In the genomic region with DNA sequence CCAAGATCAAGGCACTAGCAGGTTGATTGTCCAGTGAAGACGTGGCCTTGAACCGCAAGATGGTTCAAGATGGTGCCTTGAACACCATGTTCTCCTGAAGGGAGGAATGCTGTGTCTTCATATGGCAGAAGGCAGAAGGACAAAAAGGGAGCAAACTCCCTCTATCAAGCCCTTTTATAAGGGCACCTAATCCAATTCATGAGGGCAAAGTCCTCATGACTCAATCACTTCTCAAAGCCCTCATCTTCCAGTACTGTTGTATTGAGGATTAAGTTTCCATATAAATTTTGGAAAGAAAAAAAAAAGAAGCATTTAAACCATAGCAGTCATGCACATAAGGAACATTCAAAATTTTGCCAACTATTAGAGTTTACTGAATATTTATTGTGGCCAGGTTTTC, we compare ENCODE assay signal across 10 cellular contexts.
"Had no signal": no experiment of that assay in that cellular context is flagged by ENCODE, and none has a peak within 500 bp of the region (broad histone marks: within the 10 kb centered on the region; RNA-seq: fewer than 3 reads in every experiment).

No MANE protein-coding gene starts in this region.

- H3K9me3 Mint-ChIP-seq: HFFc6 had no signal

- DNase-seq: GM23248, GOT3, H7, HFFc6, IMR-90, KG1 had no signal

- ATAC-seq: HCT116, K562 had no signal

- H3K4me1 ChIP-seq: HAP-1 had no signal

- FAIRE-seq: K562 had no signal

- H2AFZ ChIP-seq: GM23248 had no signal

- H3K9ac ChIP-seq: GM23248 had no signal

- H3K36me3 ChIP-seq: HAP-1 had no signal

- H3K4me3 Mint-ChIP-seq: HFFc6 had no signal

- H3K4me3 ChIP-seq: GM23248, HAP-1, K562 had no signal

- H3K27ac ChIP-seq: GM23248, HL-60 had no signal

- H3K27ac Mint-ChIP-seq: HFFc6 had no signal

- H3K9me3 ChIP-seq: HAP-1 had no signal
